ENCODE assay signal across 9 cellular contexts in genomic region chr1:108592030-108592759, GRCh38. TPM values are rescaled to one million over a fixed set of nuclear protein-coding genes. Genes with fewer than 3 reads are reported as not detected.
DNase-seq lines count a peak whose midpoint lies in the region; ATAC-seq and TF ChIP-seq lines count a peak whose summit lies in the region.
"Had no signal": no experiment of that assay in that cellular context is flagged by ENCODE, and none has a peak within 500 bp of the region (broad histone marks: within the 10 kb centered on the region; RNA-seq: fewer than 3 reads in every experiment).

No MANE protein-coding gene starts in this region.

- TF ChIP-seq POLR2A in adrenal gland (IDR thresholded peaks at IDR 0.05) = no peak

- no peaks in the 10 kb centered on the region for H3K36me3 ChIP-seq in CD4-positive, alpha-beta memory T cell (ENCODE audit: insufficient read depth, low read length)
- H3K36me3 ChIP-seq in adrenal gland (replicated peaks in 1 of 2) (no peaks in the 10 kb centered on the region), muscle layer of duodenum (ENCODE audit: control insufficient read depth in 1 of 2, insufficient read depth in 2 of 2, low read length in 2 of 2) (no peaks in the 10 kb centered on the region)

- H3K27ac ChIP-seq in CD4-positive, alpha-beta memory T cell (ENCODE audit: low read depth, low read length) = peak overlapping the region; percentile 51
- H3K27ac ChIP-seq in adrenal gland = peak overlapping the region in 4 of 5 donors; percentile 1 to 67 (median 32)
- peak overlapping the region; percentile 58 for H3K27ac ChIP-seq in muscle layer of duodenum (ENCODE audit: low read length)

- WGBS in adrenal gland, 4 donors = 83 to 89% (median 86%) methylated on average over 5 of the region's 5 CpGs

- POLR2A ChIA-PET in CD4-positive, alpha-beta memory T cell (lab: Charles Lee; ENCODE audit: partially characterized antibody) = interaction anchor here (1.0 to 3.3 kb wide), 4 partner anchors 12 to 54 kb away, joined by 3 to 20 read pairs (median 12); partner anchors contain the start of gene EEIG2

- no peak for TF ChIP-seq CTCF in adrenal gland (IDR thresholded peaks at IDR 0.05)
- no peak for TF ChIP-seq CTCF in nephron progenitor cell (IDR thresholded peaks at IDR 0.05)

- H3K27ac Mint-ChIP-seq in CD4-positive, alpha-beta memory T cell = peak overlapping the region; percentile 86 to 96 (median 89)
- H3K27ac Mint-ChIP-seq in nephron progenitor cell = no peak overlapping the region

- H3K36me3 Mint-ChIP-seq in CD4-positive, alpha-beta memory T cell = peaks cover 0 to 5% of the 10 kb centered on the region in 2 donors
- no peaks in the 10 kb centered on the region for H3K36me3 Mint-ChIP-seq in nephron progenitor cell (ENCODE audit: low read depth)

- H3K4me3 ChIP-seq in CD4-positive, alpha-beta memory T cell (ENCODE audit: low read length in 2 of 2) = no peak overlapping the region
- H3K4me3 ChIP-seq in adrenal gland (no peak overlapping the region), muscle layer of duodenum (ENCODE audit: low read depth in 1 of 2, low read length in 2 of 2) (no peak overlapping the region)

- H3K4me1 ChIP-seq in CD4-positive, alpha-beta memory T cell (ENCODE audit: insufficient read depth, low read length) = peaks cover 39% of the 10 kb centered on the region
- H3K4me1 ChIP-seq in adrenal gland (replicated peaks in 1 of 2) (peaks cover 13 to 29% of the 10 kb centered on the region in 2 donors), muscle layer of duodenum (ENCODE audit: control insufficient read depth in 1 of 2, insufficient read depth in 2 of 2, low read length in 2 of 2) (peaks cover 6 to 20% of the 10 kb centered on the region in 2 donors)

- H3K27me3 ChIP-seq in CD4-positive, alpha-beta memory T cell (ENCODE audit: insufficient read depth, low read length) = no peaks in the 10 kb centered on the region
- no peaks in the 10 kb centered on the region for H3K27me3 ChIP-seq in adrenal gland
- no peaks in the 10 kb centered on the region for H3K27me3 ChIP-seq in muscle layer of duodenum (ENCODE audit: low read depth, low read length)

- DNase-seq in CD4-positive, alpha-beta memory T cell = peak in 2 of 5 donors; percentile 4 to 21
- DNase-seq in adrenal gland (no peak), head of caudate nucleus (no peak), nephron progenitor cell (no peak), GDM1 (lab: John Stamatoyannopoulos, UW) (no peak), NCI-H345 (lab: John Stamatoyannopoulos, UW) (no peak)
- DNase-seq: activated CD4-positive, alpha-beta T cell treated with anti-CD3 and anti-CD28 coated beads for 48 hours had no signal

- no peaks in the 10 kb centered on the region for H3K9me3 ChIP-seq in CD4-positive, alpha-beta memory T cell (ENCODE audit: control insufficient read depth in 1 of 2, low read length in 2 of 2)
- H3K9me3 ChIP-seq in adrenal gland (replicated peaks in 1 of 3) (no peaks in the 10 kb centered on the region), muscle layer of duodenum (ENCODE audit: control insufficient read depth in 1 of 2, low read length in 2 of 2) (no peaks in the 10 kb centered on the region)

- H3K4me3 Mint-ChIP-seq in CD4-positive, alpha-beta memory T cell = peak overlapping the region in 6 of 8 donors; percentile 1 to 43 (median 27)
- H3K4me3 Mint-ChIP-seq in nephron progenitor cell = no peak overlapping the region

- peaks cover 0 to 2% (median 0%) of the 10 kb centered on the region in 8 donors for H3K9me3 Mint-ChIP-seq in CD4-positive, alpha-beta memory T cell
- H3K9me3 Mint-ChIP-seq in nephron progenitor cell = no peaks in the 10 kb centered on the region

- ATAC-seq in HG03460 (IDR thresholded peaks at IDR 0.05; ENCODE audit: unreplicated experiment) = peak; percentile 65

- H3K4me1 Mint-ChIP-seq in CD4-positive, alpha-beta memory T cell = peaks cover 25 to 45% (median 35%) of the 10 kb centered on the region in 4 donors
- peaks cover 8% of the 10 kb centered on the region for H3K4me1 Mint-ChIP-seq in nephron progenitor cell

- no peaks in the 10 kb centered on the region for H3K27me3 Mint-ChIP-seq in CD4-positive, alpha-beta memory T cell
- peaks cover 3% of the 10 kb centered on the region for H3K27me3 Mint-ChIP-seq in nephron progenitor cell (ENCODE audit: low read depth, poor library complexity)

- intact Hi-C loops in CD4-positive, alpha-beta memory T cell (cut with micrococcal nuclease) = no loop called here
- intact Hi-C loops in adrenal gland (cut with DNase I) = no loop called here
- intact Hi-C loops in head of caudate nucleus (cut with DNase I) = no loop called here

- CTCF ChIA-PET in CD4-positive, alpha-beta memory T cell (lab: Charles Lee; ENCODE audit: partially characterized antibody) = interaction anchor here (1.6 to 3.1 kb wide), 2 partner anchors 31 to 51 kb away, joined by 6 to 12 read pairs; no protein-coding TSS in a partner anchor

RNA-seq across cellular contexts. Expression of gene EEIG2, which starts 32.3 kb away (rescaled TPM):
- total RNA-seq in CD4-positive, alpha-beta memory T cell = 10 to 100 TPM in 1 of 2 experiments, 1 to 10 TPM in 1; 9.2 to 10.7 TPM
- 1 to 10 TPM in 1 of 2 donors, under 1 TPM in 1; 0.33 to 1.3 TPM for polyA plus RNA-seq in CD4-positive, alpha-beta memory T cell
- total RNA-seq in adrenal gland = 10 to 100 TPM in 4 of 8 donors, 1 to 10 TPM in 4; 6.0 to 13.8 (median 9.3) TPM
- polyA plus RNA-seq in adrenal gland = 1 to 10 TPM; 1.8 to 4.0 (median 2.3) TPM
